ENCODE assay signal across 1 cellular context in genomic region chr11:63813563-63814382, GRCh38.
A peak's percentile ranks its signal among the peaks of the same experiment; 100 is the strongest.
TF ChIP-seq lines count a peak whose summit lies in the region.

No MANE protein-coding gene starts in this region.

TF ChIP-seq in HepG2, 621 proteins besides CTCF, POLR2A, EP300 and RAD21 (continued from another document and continues in another):
- TF ChIP-seq ZSCAN22 (CRISPR knock-in tag; IDR thresholded peaks at IDR 0.05): 0 out of 2 replicates have a peak, but pooled peaks have one; percentile 29
- TF ChIP-seq SNRNP70 (IDR thresholded peaks at IDR 0.05; ENCODE audit: low read depth, low read length): no peak
- no peak for TF ChIP-seq PHF21A (CRISPR knock-in tag; IDR thresholded peaks at IDR 0.05)
- TF ChIP-seq ZNF12 (CRISPR knock-in tag; IDR thresholded peaks at IDR 0.05): no peak
- no peak for TF ChIP-seq ZNF34 (CRISPR knock-in tag; IDR thresholded peaks at IDR 0.05; ENCODE audit: borderline replicate concordance)
- no peak for TF ChIP-seq ZBTB40 (IDR thresholded peaks at IDR 0.05)
- no peak for TF ChIP-seq ZBTB40 (CRISPR knock-in tag; IDR thresholded peaks at IDR 0.05)
- peak; percentile 71 for TF ChIP-seq ZNF501 (CRISPR knock-in tag; IDR thresholded peaks at IDR 0.05)
- no peak for TF ChIP-seq ZFAT (CRISPR knock-in tag; conservative IDR thresholded peaks at IDR 0.05)
- no peak for TF ChIP-seq ZNF781 (CRISPR knock-in tag; IDR thresholded peaks at IDR 0.05; ENCODE audit: borderline replicate concordance, not compliant biosample characterization)
- TF ChIP-seq SOX13 (IDR thresholded peaks at IDR 0.05): no peak
- no peak for TF ChIP-seq SOX13 (CRISPR knock-in tag; conservative IDR thresholded peaks at IDR 0.05 in 1 of 2, IDR thresholded peaks at IDR 0.05 in 1 of 2)
- TF ChIP-seq MEF2D (CRISPR knock-in tag; IDR thresholded peaks at IDR 0.05): 0 out of 2 replicates have a peak, but pooled peaks have one; percentile 44
- TF ChIP-seq MXI1 (IDR thresholded peaks at IDR 0.05; ENCODE audit: borderline replicate concordance, low read depth, low read length): no peak; the same call in 2 of the 3 replicates
- 0 out of 2 replicates have a peak, but pooled peaks have one; percentile 8 for TF ChIP-seq HOXA9 (CRISPR knock-in tag; IDR thresholded peaks at IDR 0.05; ENCODE audit: borderline replicate concordance)
- no peak for TF ChIP-seq ZKSCAN5 (CRISPR knock-in tag; IDR thresholded peaks at IDR 0.05)
- peak; percentile 66; the same call in 1 of the 2 replicates for TF ChIP-seq ZNF776 (CRISPR knock-in tag; IDR thresholded peaks at IDR 0.05)
- TF ChIP-seq TRIM24 (CRISPR knock-in tag; IDR thresholded peaks at IDR 0.05): no peak
- TF ChIP-seq ZNF563 (CRISPR knock-in tag; IDR thresholded peaks at IDR 0.05): no peak
- peak; percentile 75 for TF ChIP-seq SAP130 (CRISPR knock-in tag; IDR thresholded peaks at IDR 0.05; ENCODE audit: low read depth)
- TF ChIP-seq SKI (IDR thresholded peaks at IDR 0.05; ENCODE audit: partially characterized antibody): no peak
- TF ChIP-seq ZSCAN31 (CRISPR knock-in tag; IDR thresholded peaks at IDR 0.05; ENCODE audit: low read depth): no peak
- no peak; the same call in 1 of the 2 replicates for TF ChIP-seq ZNF280B (CRISPR knock-in tag; IDR thresholded peaks at IDR 0.05; ENCODE audit: borderline replicate concordance)
- no peak for TF ChIP-seq BCLAF1 (IDR thresholded peaks at IDR 0.05)
- TF ChIP-seq ZNF646 (CRISPR knock-in tag; IDR thresholded peaks at IDR 0.05): no peak
- TF ChIP-seq ZC3H13 (CRISPR knock-in tag; IDR thresholded peaks at IDR 0.05): 0 out of 2 replicates have a peak, but pooled peaks have one; percentile 38
- TF ChIP-seq ZNF512 (CRISPR knock-in tag; IDR thresholded peaks at IDR 0.05): no peak
- TF ChIP-seq ZNF609 (CRISPR knock-in tag; IDR thresholded peaks at IDR 0.05; ENCODE audit: borderline replicate concordance): no peak
